1 cellular context compared by ENCODE assay signal in the genomic region with DNA sequence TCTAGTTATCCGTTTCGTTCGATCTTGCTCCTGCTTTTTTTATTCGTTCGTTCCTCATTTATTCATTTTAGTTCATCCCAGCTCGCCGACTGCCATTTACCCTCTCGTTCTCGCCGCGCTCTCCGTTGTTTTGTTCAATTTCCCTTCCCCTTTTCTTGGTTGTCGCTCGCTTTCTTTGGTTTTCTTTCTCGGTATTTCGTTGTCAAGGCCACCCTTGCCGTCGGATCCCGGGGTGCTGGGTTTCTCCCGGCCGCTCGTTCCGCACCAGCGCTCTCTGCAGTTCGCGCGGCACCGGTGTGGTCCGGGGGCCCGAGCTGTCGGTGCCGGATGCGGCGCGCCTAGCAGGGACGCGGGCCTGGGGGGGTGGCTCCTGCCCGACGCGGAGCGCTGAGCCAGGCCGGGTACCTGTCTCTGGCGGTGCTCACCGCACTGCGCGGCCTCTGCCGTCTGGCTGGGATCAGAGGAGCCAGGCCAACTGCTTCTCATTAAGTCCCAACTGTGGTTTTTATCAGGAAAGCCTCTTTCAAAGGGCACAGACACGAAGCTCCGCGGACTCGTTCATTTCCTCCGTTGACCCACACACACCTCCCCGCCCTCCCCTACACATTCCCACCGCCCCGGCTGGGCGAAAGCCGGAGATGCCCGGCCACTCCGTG.
TF ChIP-seq lines count a peak whose summit lies in the region.

No MANE protein-coding gene starts in this region.

TF ChIP-seq in SK-N-SH, 30 proteins besides CTCF, POLR2A, EP300 and RAD21 (continued from another document):
- TF ChIP-seq, protein P1, sequence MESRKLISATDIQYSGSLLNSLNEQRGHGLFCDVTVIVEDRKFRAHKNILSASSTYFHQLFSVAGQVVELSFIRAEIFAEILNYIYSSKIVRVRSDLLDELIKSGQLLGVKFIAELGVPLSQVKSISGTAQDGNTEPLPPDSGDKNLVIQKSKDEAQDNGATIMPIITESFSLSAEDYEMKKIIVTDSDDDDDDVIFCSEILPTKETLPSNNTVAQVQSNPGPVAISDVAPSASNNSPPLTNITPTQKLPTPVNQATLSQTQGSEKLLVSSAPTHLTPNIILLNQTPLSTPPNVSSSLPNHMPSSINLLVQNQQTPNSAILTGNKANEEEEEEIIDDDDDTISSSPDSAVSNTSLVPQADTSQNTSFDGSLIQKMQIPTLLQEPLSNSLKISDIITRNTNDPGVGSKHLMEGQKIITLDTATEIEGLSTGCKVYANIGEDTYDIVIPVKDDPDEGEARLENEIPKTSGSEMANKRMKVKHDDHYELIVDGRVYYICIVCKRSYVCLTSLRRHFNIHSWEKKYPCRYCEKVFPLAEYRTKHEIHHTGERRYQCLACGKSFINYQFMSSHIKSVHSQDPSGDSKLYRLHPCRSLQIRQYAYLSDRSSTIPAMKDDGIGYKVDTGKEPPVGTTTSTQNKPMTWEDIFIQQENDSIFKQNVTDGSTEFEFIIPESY (IDR thresholded peaks at IDR 0.05; ENCODE audit: borderline replicate concordance, low read depth) = no peak
- TF ChIP-seq MXI1 (IDR thresholded peaks at IDR 0.05; ENCODE audit: low read depth, low read length) (no peak), SMC3 (IDR thresholded peaks at IDR 0.05; ENCODE audit: low read depth, low read length) (no peak), MEF2A (IDR thresholded peaks at IDR 0.05; ENCODE audit: borderline replicate concordance, low read depth) (no peak), FOXM1 (IDR thresholded peaks at IDR 0.05; ENCODE audit: low read depth) (no peak)
- TF ChIP-seq, protein P2, sequence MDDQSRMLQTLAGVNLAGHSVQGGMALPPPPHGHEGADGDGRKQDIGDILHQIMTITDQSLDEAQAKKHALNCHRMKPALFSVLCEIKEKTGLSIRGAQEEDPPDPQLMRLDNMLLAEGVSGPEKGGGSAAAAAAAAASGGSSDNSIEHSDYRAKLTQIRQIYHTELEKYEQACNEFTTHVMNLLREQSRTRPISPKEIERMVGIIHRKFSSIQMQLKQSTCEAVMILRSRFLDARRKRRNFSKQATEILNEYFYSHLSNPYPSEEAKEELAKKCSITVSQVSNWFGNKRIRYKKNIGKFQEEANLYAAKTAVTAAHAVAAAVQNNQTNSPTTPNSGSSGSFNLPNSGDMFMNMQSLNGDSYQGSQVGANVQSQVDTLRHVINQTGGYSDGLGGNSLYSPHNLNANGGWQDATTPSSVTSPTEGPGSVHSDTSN (IDR thresholded peaks at IDR 0.05) = no peak
